ENCODE assay signal across 23 cellular contexts in the genomic region with DNA sequence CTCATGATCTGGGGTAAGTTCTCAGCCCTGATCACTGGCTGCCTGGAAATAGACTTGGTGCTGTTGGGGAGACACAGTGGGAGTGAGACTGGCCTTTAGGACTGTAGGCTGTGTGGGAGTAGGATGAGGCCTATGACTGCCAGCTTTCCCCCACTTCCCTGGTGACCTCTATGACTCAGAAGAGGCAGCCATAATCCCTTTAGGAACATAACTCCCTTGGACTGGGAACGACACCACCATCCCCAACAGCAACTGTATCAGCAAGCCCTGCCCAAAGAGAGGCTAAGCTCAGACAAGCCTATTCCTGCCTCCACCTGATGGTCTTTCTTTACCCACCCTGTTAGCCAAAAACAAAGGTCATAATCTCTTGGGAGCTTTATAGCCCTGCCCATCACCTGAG.
"Had no signal": no experiment of that assay in that cellular context is flagged by ENCODE, and none has a peak within 500 bp of the region (broad histone marks: within the 10 kb centered on the region; RNA-seq: fewer than 3 reads in every experiment).

No MANE protein-coding gene starts in this region.

- H3K36me3 Mint-ChIP-seq: activated CD4-positive, alpha-beta memory T cell treated with anti-CD3 and anti-CD28 coated beads for 36 hours; activated naive CD4-positive, alpha-beta T cell treated with anti-CD3 and anti-CD28 coated beads, Interleukin-2, amount 50 U/mL, for 72 hours; naive B cell; stimulated activated memory B cell treated with anti-CD40 and anti-IgM and Interleukin-4, amounts not matched to agents 10 μg/mL and 1 μg/mL and 100 μg/mL, for 72 hours; T-cell; type B pancreatic cell had no signal

- H3K27me3 ChIP-seq: adrenal gland, left lung, right lobe of liver, testis had no signal

- H3K9me3 Mint-ChIP-seq: activated CD4-positive, alpha-beta memory T cell treated with anti-CD3 and anti-CD28 coated beads for 36 hours; activated naive CD4-positive, alpha-beta T cell treated with anti-CD3 and anti-CD28 coated beads, Interleukin-2, amount 50 U/mL, for 72 hours; activated T-helper 1 cell treated with anti-CD3 and anti-CD28 coated beads, Interleukin-12 subunit alpha, Interleukin-12 subunit beta, Interleukin-2, Interleukin-4 antibody, amounts not matched to agents 30 ng/mL and 10 ng/mL and 1 ng/mL, durations not matched to agents 14 hours and 24 hours and 36 hours; effector memory CD8-positive, alpha-beta T cell; stimulated activated memory B cell treated with anti-CD40 and anti-IgM and Interleukin-4, amounts not matched to agents 10 μg/mL and 1 μg/mL and 100 μg/mL, for 72 hours; type B pancreatic cell had no signal

- H3K27me3 Mint-ChIP-seq: activated CD4-positive, alpha-beta memory T cell treated with anti-CD3 and anti-CD28 coated beads for 36 hours; stimulated activated memory B cell treated with anti-CD40 and anti-IgM and Interleukin-4, amounts not matched to agents 10 μg/mL and 1 μg/mL and 100 μg/mL, for 72 hours; type B pancreatic cell had no signal

- H3K27ac ChIP-seq: adrenal gland, epithelial cell of prostate, left lung, psoas muscle, right lobe of liver, testis had no signal

- FAIRE-seq: frontal cortex had no signal

- H3K4me1 Mint-ChIP-seq: activated B cell treated with CpG ODN at 0.5 μM for 24 hours; naive B cell; neural crest cell; stimulated activated memory B cell treated with anti-CD40 and anti-IgM and Interleukin-4, amounts not matched to agents 10 μg/mL and 1 μg/mL and 100 μg/mL, for 72 hours; T-cell had no signal

- ATAC-seq: activated naive CD4-positive, alpha-beta T cell treated with anti-CD3 and anti-CD28 coated beads, Interleukin-2, amount 50 U/mL, for 72 hours; effector memory CD8-positive, alpha-beta T cell; left lung; psoas muscle; right lobe of liver; stimulated activated memory B cell treated with anti-CD40 and anti-IgM and Interleukin-4, amounts not matched to agents 10 μg/mL and 1 μg/mL and 100 μg/mL, for 72 hours; T-cell had no signal

- H3K9me3 ChIP-seq: adrenal gland, left lung, psoas muscle, right lobe of liver, testis had no signal

- H3K36me3 ChIP-seq: adrenal gland, left lung, right lobe of liver had no signal

- H3K4me3 Mint-ChIP-seq: activated B cell treated with CpG ODN at 0.5 μM for 24 hours; activated CD4-positive, alpha-beta memory T cell treated with anti-CD3 and anti-CD28 coated beads for 36 hours; activated T-helper 1 cell treated with anti-CD3 and anti-CD28 coated beads, Interleukin-12 subunit alpha, Interleukin-12 subunit beta, Interleukin-2, Interleukin-4 antibody, amounts not matched to agents 30 ng/mL and 10 ng/mL and 1 ng/mL, durations not matched to agents 14 hours and 24 hours and 36 hours; effector memory CD8-positive, alpha-beta T cell; naive B cell; neural crest cell; stimulated activated memory B cell treated with anti-CD40 and anti-IgM and Interleukin-4, amounts not matched to agents 10 μg/mL and 1 μg/mL and 100 μg/mL, for 72 hours; T-cell; type B pancreatic cell had no signal

- H3K4me1 ChIP-seq: adrenal gland, left lung, psoas muscle, right lobe of liver, testis had no signal

- H3K27ac Mint-ChIP-seq: activated B cell treated with CpG ODN at 0.5 μM for 24 hours; activated CD4-positive, alpha-beta memory T cell treated with anti-CD3 and anti-CD28 coated beads for 36 hours; activated T-helper 1 cell treated with anti-CD3 and anti-CD28 coated beads, Interleukin-12 subunit alpha, Interleukin-12 subunit beta, Interleukin-2, Interleukin-4 antibody, amounts not matched to agents 30 ng/mL and 10 ng/mL and 1 ng/mL, durations not matched to agents 14 hours and 24 hours and 36 hours; effector memory CD8-positive, alpha-beta T cell; naive B cell; stimulated activated memory B cell treated with anti-CD40 and anti-IgM and Interleukin-4, amounts not matched to agents 10 μg/mL and 1 μg/mL and 100 μg/mL, for 72 hours; T-cell; type B pancreatic cell had no signal

- DNase-seq: activated B cell treated with CpG ODN at 0.5 μM for 24 hours; activated CD4-positive, alpha-beta memory T cell treated with anti-CD3 and anti-CD28 coated beads for 36 hours; activated CD4-positive, alpha-beta T cell treated with anti-CD3 and anti-CD28 coated beads for 4 hours; activated gamma-delta T cell treated with Interleukin-2 at 50 U/mL for 16 hours; activated T-cell treated with anti-CD3 and anti-CD28 coated beads for 4 hours; adrenal gland; dermis blood vessel endothelial cell; effector memory CD8-positive, alpha-beta T cell; head of caudate nucleus; left lung; naive B cell; psoas muscle; right lobe of liver; stimulated activated CD4-positive, alpha-beta T cell treated with anti-CD3 and anti-CD28 coated beads, Interleukin-4, amount 100 ng/mL, for 4 hours; T-cell; testis had no signal

- H3K4me3 ChIP-seq: adrenal gland, left lung, psoas muscle, right lobe of liver, testis had no signal
